In genomic region chr17:28372203-28372944, GRCh38 we compare ENCODE assay signal across 8 cellular contexts. TPM values are rescaled to one million over a fixed set of nuclear protein-coding genes. Genes with fewer than 3 reads are reported as not detected.
DNase-seq lines count a peak whose midpoint lies in the region; ATAC-seq and TF ChIP-seq lines count a peak whose summit lies in the region.

No MANE protein-coding gene starts in this region.

- H3K36me3 Mint-ChIP-seq in activated naive CD4-positive, alpha-beta T cell treated with anti-CD3 and anti-CD28 coated beads, Interleukin-2, amount 50 U/mL, for 72 hours, result peaks cover 0 to 16% of the 10 kb centered on the region in 2 donors

- peaks cover 17% of the 10 kb centered on the region for H3K4me1 ChIP-seq in HUES48 (ENCODE audit: control insufficient read depth, insufficient read depth, low read length)
- H3K4me1 ChIP-seq in iPS DF 6.9 (ENCODE audit: control insufficient read depth, insufficient read depth, low read length), result peaks cover 9% of the 10 kb centered on the region

- no peak for TF ChIP-seq CTCF in AG04450 (IDR thresholded peaks at IDR 0.05; ENCODE audit: low read depth, low read length)

- peak overlapping the region; percentile 82 to 94 for H3K27ac Mint-ChIP-seq in activated naive CD4-positive, alpha-beta T cell treated with anti-CD3 and anti-CD28 coated beads, Interleukin-2, amount 50 U/mL, for 72 hours

- H3K27ac ChIP-seq in AG04450 (ENCODE audit: low read depth, low read length) (no peak overlapping the region), HUES48 (ENCODE audit: low read depth, low read length) (no peak overlapping the region), iPS DF 6.9 (ENCODE audit: low read length) (no peak overlapping the region)

- DNase-seq in AG04450 (ENCODE audit: low read depth, low spot score), result no peak
- peak in 1 of 2 donors; percentile 40 for DNase-seq in activated naive CD4-positive, alpha-beta T cell treated with anti-CD3 and anti-CD28 coated beads, Interleukin-2, amount 50 U/mL, for 72 hours (ENCODE audit: low spot score in 2 of 2)
- no peak for DNase-seq in iPS DF 6.9 (ENCODE audit: low read depth, low spot score)
- peak; percentile 41 to 54 for DNase-seq in stimulated activated CD4-positive, alpha-beta T cell treated with anti-CD3 and anti-CD28 coated beads, Interleukin-2, amount 100 ng/mL, for 24 hours
- DNase-seq in activated CD4-positive, CD25-positive, alpha-beta regulatory T cell (lab: John Stamatoyannopoulos, UW), result no peak
- DNase-seq in AML-193 (lab: John Stamatoyannopoulos, UW), result no peak

- CTCF ChIA-PET in AG04450 (lab: Charles Lee), result no interaction called here

- H3K9me3 Mint-ChIP-seq in activated naive CD4-positive, alpha-beta T cell treated with anti-CD3 and anti-CD28 coated beads, Interleukin-2, amount 50 U/mL, for 72 hours, result no peaks in the 10 kb centered on the region

- H3K9me3 ChIP-seq in AG04450 (ENCODE audit: control insufficient read depth, insufficient read depth, low read length) (no peaks in the 10 kb centered on the region; the same call in 1 of the 2 replicates), HUES48 (ENCODE audit: control insufficient read depth, insufficient read depth, low read length) (no peaks in the 10 kb centered on the region), iPS DF 6.9 (ENCODE audit: control insufficient read depth, insufficient read depth, low read length) (no peaks in the 10 kb centered on the region)

- peak; percentile 23 for ATAC-seq in GM18502 (IDR thresholded peaks at IDR 0.05; ENCODE audit: poor library complexity, unreplicated experiment)
- peak; percentile 8 to 23 for ATAC-seq in activated naive CD4-positive, alpha-beta T cell treated with anti-CD3 and anti-CD28 coated beads, Interleukin-2, amount 50 U/mL, for 72 hours

- no peak overlapping the region for H3K9ac ChIP-seq in HUES48 (ENCODE audit: low read depth, low read length)

- H3K4me3 ChIP-seq in AG04450 (ENCODE audit: low read depth, low read length) (peak overlapping the region; percentile 69), HUES48 (ENCODE audit: low read depth, low read length) (peak overlapping the region; percentile 83), iPS DF 6.9 (ENCODE audit: low read length) (peak overlapping the region; percentile 61; the same call in 1 of the 2 replicates)

- WGBS in iPS DF 6.9 (ENCODE audit: insufficient coverage, insufficient read length), result no CpG with 5 or more reads among the region's 53 CpGs

- H3K27me3 ChIP-seq in AG04450 (ENCODE audit: control insufficient read depth, insufficient read depth, low read length) (no peaks in the 10 kb centered on the region), HUES48 (ENCODE audit: control insufficient read depth, insufficient read depth, low read length) (peaks cover 19% of the 10 kb centered on the region), iPS DF 6.9 (ENCODE audit: control insufficient read depth, insufficient read depth, low read length) (peaks cover 13% of the 10 kb centered on the region)

- H3K36me3 ChIP-seq in HUES48 (ENCODE audit: control insufficient read depth, insufficient read depth, low read length), result no peaks in the 10 kb centered on the region
- no peaks in the 10 kb centered on the region for H3K36me3 ChIP-seq in iPS DF 6.9 (ENCODE audit: control insufficient read depth, insufficient read depth, low read length)

- POLR2A ChIA-PET in AG04450 (lab: Yijun Ruan, JAX), result interaction anchor here (0.7 to 3.8 kb wide), 3 partner anchors 15 to 59 kb away, joined by 3 to 17 read pairs (median 7); partner anchors contain the start of genes IFT20, POLDIP2 and TNFAIP1

RNA-seq across cellular contexts. Expression of gene SARM1, which starts 0.9 kb away (rescaled TPM):
- polyA plus RNA-seq in AG04450 (2011; rRNA removed), result 6.2 and 6.7 TPM in 2 replicates
- 10.2 TPM in 2 replicates for polyA minus RNA-seq in AG04450 (2011; rRNA and poly(A)+ RNA removed)
- 10 to 100 TPM; 13.9 to 29.5 TPM for total RNA-seq in activated naive CD4-positive, alpha-beta T cell treated with anti-CD3 and anti-CD28 coated beads, Interleukin-2, amount 50 U/mL, for 72 hours

RNA-seq across cellular contexts. Expression of gene VTN, which starts 2.3 kb away (rescaled TPM):
- polyA plus RNA-seq in AG04450 (2011; rRNA removed), result 0.53 and 1.3 TPM in 2 replicates
- polyA minus RNA-seq in AG04450 (2011; rRNA and poly(A)+ RNA removed), result 0.56 and 2.5 TPM in 2 replicates
- under 1 TPM; 0.34 to 0.53 TPM for total RNA-seq in activated naive CD4-positive, alpha-beta T cell treated with anti-CD3 and anti-CD28 coated beads, Interleukin-2, amount 50 U/mL, for 72 hours

RNA-seq across cellular contexts. Expression of gene SEBOX, which starts 7.4 kb away (rescaled TPM):
- polyA plus RNA-seq in AG04450 (2011; rRNA removed), result not detected in 2 replicates
- not detected in 2 replicates for polyA minus RNA-seq in AG04450 (2011; rRNA and poly(A)+ RNA removed)
- not detected for total RNA-seq in activated naive CD4-positive, alpha-beta T cell treated with anti-CD3 and anti-CD28 coated beads, Interleukin-2, amount 50 U/mL, for 72 hours

RNA-seq across cellular contexts. Expression of gene POLDIP2, which starts 15.0 kb away (rescaled TPM):
- 84.7 and 97.7 TPM in 2 replicates for polyA plus RNA-seq in AG04450 (2011; rRNA removed)
- polyA minus RNA-seq in AG04450 (2011; rRNA and poly(A)+ RNA removed), result 75.2 and 89.7 TPM in 2 replicates
- 10 to 100 TPM; 62.2 to 83.4 TPM for total RNA-seq in activated naive CD4-positive, alpha-beta T cell treated with anti-CD3 and anti-CD28 coated beads, Interleukin-2, amount 50 U/mL, for 72 hours

RNA-seq across cellular contexts. Expression of gene SLC46A1, which starts 33.6 kb away (rescaled TPM):
- polyA plus RNA-seq in AG04450 (2011; rRNA removed), result 2.5 and 3.4 TPM in 2 replicates
- 3.9 and 7.6 TPM in 2 replicates for polyA minus RNA-seq in AG04450 (2011; rRNA and poly(A)+ RNA removed)
- total RNA-seq in activated naive CD4-positive, alpha-beta T cell treated with anti-CD3 and anti-CD28 coated beads, Interleukin-2, amount 50 U/mL, for 72 hours, result 1 to 10 TPM; 1.8 to 3.6 TPM

Comparison
In these comparisons a context has a peak if more than half of its experiments do, and no peak if none do; other contexts are left out.
1. DNase-seq: peak in stimulated activated CD4-positive, alpha-beta T cell treated with anti-CD3 and anti-CD28 coated beads, Interleukin-2, amount 100 ng/mL, for 24 hours (2 of 2); none in AG04450 (single experiment), iPS DF 6.9 (single experiment), activated CD4-positive, CD25-positive, alpha-beta regulatory T cell (0 of 4) and AML-193 (0 of 2).
2. Peak in every context shown above with its lines, with median percentiles within 50 percentile points of each other: H3K4me3 ChIP-seq.